Comparison of ENCODE assay signal across 8 cellular contexts in the genomic region with DNA sequence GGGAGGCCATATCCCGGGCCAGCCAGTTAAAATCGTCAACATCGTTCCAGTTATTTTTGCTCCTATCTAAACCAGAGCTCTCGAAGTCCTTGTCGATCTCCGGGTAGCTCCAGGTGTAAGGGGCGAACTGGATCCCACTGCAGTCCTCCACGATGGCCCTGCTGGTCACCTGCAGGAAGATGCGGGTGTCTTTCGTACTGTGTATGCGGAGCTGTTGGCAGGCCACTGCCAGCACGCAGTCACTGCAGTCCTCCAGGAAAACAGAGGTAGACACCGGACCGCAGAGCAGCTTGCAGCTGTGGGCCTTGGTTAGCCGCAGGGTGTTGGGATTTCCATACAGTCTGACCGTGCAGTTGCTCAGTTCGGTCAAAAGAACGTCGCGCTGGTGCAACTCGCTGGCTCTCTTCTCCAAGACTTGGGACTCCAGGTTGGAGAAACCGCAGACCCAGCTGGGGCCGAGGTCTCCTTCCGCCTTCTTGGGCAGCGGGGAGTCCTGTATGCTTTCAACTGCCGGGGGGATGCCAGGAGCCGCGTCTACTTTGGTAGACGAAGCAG. TPM values are rescaled to one million over a fixed set of nuclear protein-coding genes. Genes with fewer than 3 reads are reported as not detected.
DNase-seq lines count a peak whose midpoint lies in the region; ATAC-seq and TF ChIP-seq lines count a peak whose summit lies in the region.

No MANE protein-coding gene starts in this region.

- H3K27me3 Mint-ChIP-seq in activated T-cell treated with anti-CD3 and anti-CD28 coated beads, Interleukin-2, amount 50 U/mL, for 24 hours = no peaks in the 10 kb centered on the region

- H3K36me3 Mint-ChIP-seq in activated T-cell treated with anti-CD3 and anti-CD28 coated beads, Interleukin-2, amount 50 U/mL, for 24 hours (ENCODE audit: low read depth) = peaks cover 35% of the 10 kb centered on the region

- H3K4me3 Mint-ChIP-seq in activated T-cell treated with anti-CD3 and anti-CD28 coated beads, Interleukin-2, amount 50 U/mL, for 24 hours = peak overlapping the region; percentile 92

- no peak for ATAC-seq in GM19395 (IDR thresholded peaks at IDR 0.05; ENCODE audit: unreplicated experiment)
- no peak for ATAC-seq in GM21529 (IDR thresholded peaks at IDR 0.05; ENCODE audit: unreplicated experiment)
- ATAC-seq in GM21737 (IDR thresholded peaks at IDR 0.05; ENCODE audit: unreplicated experiment) = no peak

- H3K9me3 Mint-ChIP-seq in activated T-cell treated with anti-CD3 and anti-CD28 coated beads, Interleukin-2, amount 50 U/mL, for 24 hours = no peaks in the 10 kb centered on the region

- H3K4me3 ChIP-seq in fibroblast of pulmonary artery (replicated peaks; ENCODE audit: low read depth, low read length) = peak overlapping the region; percentile 99

- DNase-seq in ELR (ENCODE audit: low read depth) (peak; percentile 54), KG1 (lab: John Stamatoyannopoulos, UW) (peak; percentile 60), fibroblast of pulmonary artery (ENCODE audit: low read depth) (peak; percentile 31), occipital lobe (lab: John Stamatoyannopoulos, UW) (peak; percentile 24)
- DNase-seq in activated T-cell treated with anti-CD3 and anti-CD28 coated beads, Interleukin-2, amount 50 U/mL, for 24 hours = peak; percentile 52

- peak overlapping the region; percentile 97 for H3K27ac Mint-ChIP-seq in activated T-cell treated with anti-CD3 and anti-CD28 coated beads, Interleukin-2, amount 50 U/mL, for 24 hours

- TF ChIP-seq CTCF in fibroblast of pulmonary artery (IDR thresholded peaks at IDR 0.05; ENCODE audit: low read length, missing control alignments) = no peak

- H3K4me1 Mint-ChIP-seq in activated T-cell treated with anti-CD3 and anti-CD28 coated beads, Interleukin-2, amount 50 U/mL, for 24 hours (ENCODE audit: low read depth) = peaks cover 30% of the 10 kb centered on the region

RNA-seq across cellular contexts. Expression of gene TBCC, which starts 0.7 kb away (rescaled TPM):
- 63.2 TPM for total RNA-seq in occipital lobe

RNA-seq across cellular contexts. Expression of gene PRPH2, which starts 22.8 kb away (rescaled TPM):
- 5.0 TPM for total RNA-seq in occipital lobe

RNA-seq across cellular contexts. Expression of gene BICRAL, which starts 36.7 kb away (rescaled TPM):
- total RNA-seq in occipital lobe = 28.2 TPM
